In genomic region chr2:86675611-86676015, GRCh38 we compare ENCODE assay signal across 15 cellular contexts. TPM values are rescaled to one million over a fixed set of nuclear protein-coding genes. Genes with fewer than 3 reads are reported as not detected.
DNase-seq lines count a peak whose midpoint lies in the region; ATAC-seq and TF ChIP-seq lines count a peak whose summit lies in the region.
"Had no signal": no experiment of that assay in that cellular context is flagged by ENCODE, and none has a peak within 500 bp of the region (broad histone marks: within the 10 kb centered on the region; RNA-seq: fewer than 3 reads in every experiment).

No MANE protein-coding gene starts in this region.

- H3F3A ChIP-seq in DOHH2 (ENCODE audit: control insufficient read depth, insufficient read depth): no peaks in the 10 kb centered on the region

- no peaks in the 10 kb centered on the region for H3K9me3 ChIP-seq in DOHH2 (ENCODE audit: control insufficient read depth, insufficient read depth, low read length)
- no peaks in the 10 kb centered on the region for H3K9me3 ChIP-seq in left lung
- H3K9me3 ChIP-seq: upper lobe of left lung had no signal

- no peaks in the 10 kb centered on the region for H4K20me1 ChIP-seq in DOHH2 (ENCODE audit: control insufficient read depth, insufficient read depth, low read depth, low read length)
- H4K20me1 ChIP-seq in KMS-11 (ENCODE audit: insufficient read depth): no peaks in the 10 kb centered on the region

- H3K4me1 ChIP-seq in DOHH2 (ENCODE audit: control insufficient read depth, low read length): no peaks in the 10 kb centered on the region
- H3K4me1 ChIP-seq in KMS-11 (ENCODE audit: low read depth, poor library complexity, severe bottlenecking): no peaks in the 10 kb centered on the region
- H3K4me1 ChIP-seq in left lung: peaks cover 0 to 6% of the 10 kb centered on the region in 2 donors

- no peak overlapping the region for H3K27ac Mint-ChIP-seq in WTC11
- H3K27ac Mint-ChIP-seq: activated naive CD8-positive, alpha-beta T cell had no signal

- peak; percentile 71 for ATAC-seq in WTC11
- peak; percentile 30 for ATAC-seq in left lung
- no peak for ATAC-seq in GM18907 (IDR thresholded peaks at IDR 0.05; ENCODE audit: unreplicated experiment)
- ATAC-seq: K562, sciatic nerve had no signal

- H3K9me2 ChIP-seq in DOHH2 (replicated peaks; ENCODE audit: control insufficient read depth, low read length): no peaks in the 10 kb centered on the region

- H3K27ac ChIP-seq in DOHH2 (ENCODE audit: low read depth, low read length) (no peak overlapping the region), KMS-11 (no peak overlapping the region), left lung (no peak overlapping the region)
- H3K27ac ChIP-seq: upper lobe of left lung had no signal

- H3K4me2 ChIP-seq in DOHH2 (ENCODE audit: low read length) (no peak overlapping the region), KMS-11 (no peak overlapping the region)

- H3K9ac ChIP-seq in KMS-11: no peak overlapping the region

- H3K36me3 Mint-ChIP-seq in WTC11: no peaks in the 10 kb centered on the region
- H3K36me3 Mint-ChIP-seq: activated naive CD8-positive, alpha-beta T cell had no signal

- no peaks in the 10 kb centered on the region for H3K27me3 Mint-ChIP-seq in WTC11 (ENCODE audit: low read depth)
- H3K27me3 Mint-ChIP-seq: activated naive CD8-positive, alpha-beta T cell had no signal

- H3K27me3 ChIP-seq in DOHH2 (ENCODE audit: control insufficient read depth, low read length) (no peaks in the 10 kb centered on the region), KMS-11 (ENCODE audit: insufficient read depth, low read depth) (no peaks in the 10 kb centered on the region), left lung (no peaks in the 10 kb centered on the region)
- H3K27me3 ChIP-seq: upper lobe of left lung had no signal

- DNase-seq in WTC11 (ENCODE audit: low spot score): no peak
- no peak for DNase-seq in left lung
- no peak for DNase-seq in activated effector memory CD4-positive, alpha-beta T cell treated with Interleukin-2 at 50 U/mL for 16 hours
- DNase-seq in NCI-H1092 treated with DMSO at 0.1 percent for 48 hours (lab: John Stamatoyannopoulos, UW): no peak
- no peak for DNase-seq in H4 (ENCODE audit: low spot score)
- DNase-seq: activated CD4-positive, alpha-beta T cell treated with anti-CD3 and anti-CD28 coated beads, Interleukin-2, amount 50 U/mL, for 1 hour; head of caudate nucleus; NCI-H2171 treated with DMSO at 0.1 percent for 48 hours; upper lobe of left lung had no signal

- H3K4me3 Mint-ChIP-seq in WTC11: no peak overlapping the region
- H3K4me3 Mint-ChIP-seq: activated naive CD8-positive, alpha-beta T cell had no signal

- H3K79me2 ChIP-seq in DOHH2 (ENCODE audit: control insufficient read depth, low read length): no peaks in the 10 kb centered on the region
- H3K79me2 ChIP-seq in KMS-11 (ENCODE audit: insufficient read depth, low read depth): no peaks in the 10 kb centered on the region

- H3K4me3 ChIP-seq in DOHH2 (ENCODE audit: low read length): no peak overlapping the region
- H3K4me3 ChIP-seq in KMS-11 (IDR thresholded peaks at IDR 0.05; ENCODE audit: insufficient read depth, low read depth, low read length): no peak overlapping the region
- no peak overlapping the region for H3K4me3 ChIP-seq in left lung
- H3K4me3 ChIP-seq: K562, upper lobe of left lung had no signal

- H3K36me3 ChIP-seq in DOHH2 (ENCODE audit: control insufficient read depth, low read length): no peaks in the 10 kb centered on the region
- no peaks in the 10 kb centered on the region for H3K36me3 ChIP-seq in KMS-11 (ENCODE audit: insufficient read depth)
- H3K36me3 ChIP-seq in left lung: no peaks in the 10 kb centered on the region
- H3K36me3 ChIP-seq: upper lobe of left lung had no signal

- intact Hi-C loops in left lung (cut with DNase I): no loop called here

- no peak overlapping the region for H2AFZ ChIP-seq in KMS-11 (ENCODE audit: low read depth)

- peak; percentile 60 for TF ChIP-seq CTCF in DOHH2 (IDR thresholded peaks at IDR 0.05; ENCODE audit: low read depth, low read length, poor library complexity, severe bottlenecking)
- TF ChIP-seq CTCF in KMS-11 (conservative IDR thresholded peaks at IDR 0.05; ENCODE audit: low read depth, low read length): 0 out of 2 replicates have a peak, but pooled peaks have one; percentile 20
- no peak for TF ChIP-seq CTCF in WTC11 (IDR thresholded peaks at IDR 0.05)
- TF ChIP-seq CTCF in left lung (IDR thresholded peaks at IDR 0.05): no peak

- H3K4me1 Mint-ChIP-seq in WTC11: no peaks in the 10 kb centered on the region

- POLR2A ChIA-PET in WTC11 (lab: Charles Lee): no interaction called here

- CTCF ChIA-PET in WTC11 (lab: Charles Lee): interaction anchor here (0.7 to 0.9 kb wide), 2 partner anchors 24 to 157 kb away, joined by 3 read pairs; no protein-coding TSS in a partner anchor

- H3K9me3 Mint-ChIP-seq in WTC11: no peaks in the 10 kb centered on the region

TF ChIP-seq in WTC11, 78 proteins besides CTCF, POLR2A, EP300 and RAD21 (continues in another document):
- TF ChIP-seq, protein P1, sequence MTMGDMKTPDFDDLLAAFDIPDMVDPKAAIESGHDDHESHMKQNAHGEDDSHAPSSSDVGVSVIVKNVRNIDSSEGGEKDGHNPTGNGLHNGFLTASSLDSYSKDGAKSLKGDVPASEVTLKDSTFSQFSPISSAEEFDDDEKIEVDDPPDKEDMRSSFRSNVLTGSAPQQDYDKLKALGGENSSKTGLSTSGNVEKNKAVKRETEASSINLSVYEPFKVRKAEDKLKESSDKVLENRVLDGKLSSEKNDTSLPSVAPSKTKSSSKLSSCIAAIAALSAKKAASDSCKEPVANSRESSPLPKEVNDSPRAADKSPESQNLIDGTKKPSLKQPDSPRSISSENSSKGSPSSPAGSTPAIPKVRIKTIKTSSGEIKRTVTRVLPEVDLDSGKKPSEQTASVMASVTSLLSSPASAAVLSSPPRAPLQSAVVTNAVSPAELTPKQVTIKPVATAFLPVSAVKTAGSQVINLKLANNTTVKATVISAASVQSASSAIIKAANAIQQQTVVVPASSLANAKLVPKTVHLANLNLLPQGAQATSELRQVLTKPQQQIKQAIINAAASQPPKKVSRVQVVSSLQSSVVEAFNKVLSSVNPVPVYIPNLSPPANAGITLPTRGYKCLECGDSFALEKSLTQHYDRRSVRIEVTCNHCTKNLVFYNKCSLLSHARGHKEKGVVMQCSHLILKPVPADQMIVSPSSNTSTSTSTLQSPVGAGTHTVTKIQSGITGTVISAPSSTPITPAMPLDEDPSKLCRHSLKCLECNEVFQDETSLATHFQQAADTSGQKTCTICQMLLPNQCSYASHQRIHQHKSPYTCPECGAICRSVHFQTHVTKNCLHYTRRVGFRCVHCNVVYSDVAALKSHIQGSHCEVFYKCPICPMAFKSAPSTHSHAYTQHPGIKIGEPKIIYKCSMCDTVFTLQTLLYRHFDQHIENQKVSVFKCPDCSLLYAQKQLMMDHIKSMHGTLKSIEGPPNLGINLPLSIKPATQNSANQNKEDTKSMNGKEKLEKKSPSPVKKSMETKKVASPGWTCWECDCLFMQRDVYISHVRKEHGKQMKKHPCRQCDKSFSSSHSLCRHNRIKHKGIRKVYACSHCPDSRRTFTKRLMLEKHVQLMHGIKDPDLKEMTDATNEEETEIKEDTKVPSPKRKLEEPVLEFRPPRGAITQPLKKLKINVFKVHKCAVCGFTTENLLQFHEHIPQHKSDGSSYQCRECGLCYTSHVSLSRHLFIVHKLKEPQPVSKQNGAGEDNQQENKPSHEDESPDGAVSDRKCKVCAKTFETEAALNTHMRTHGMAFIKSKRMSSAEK (CRISPR knock-in tag; IDR thresholded peaks at IDR 0.05; ENCODE audit: borderline replicate concordance): no peak
- no peak for TF ChIP-seq FOXK1 (CRISPR knock-in tag; IDR thresholded peaks at IDR 0.05)
- TF ChIP-seq, protein P2, sequence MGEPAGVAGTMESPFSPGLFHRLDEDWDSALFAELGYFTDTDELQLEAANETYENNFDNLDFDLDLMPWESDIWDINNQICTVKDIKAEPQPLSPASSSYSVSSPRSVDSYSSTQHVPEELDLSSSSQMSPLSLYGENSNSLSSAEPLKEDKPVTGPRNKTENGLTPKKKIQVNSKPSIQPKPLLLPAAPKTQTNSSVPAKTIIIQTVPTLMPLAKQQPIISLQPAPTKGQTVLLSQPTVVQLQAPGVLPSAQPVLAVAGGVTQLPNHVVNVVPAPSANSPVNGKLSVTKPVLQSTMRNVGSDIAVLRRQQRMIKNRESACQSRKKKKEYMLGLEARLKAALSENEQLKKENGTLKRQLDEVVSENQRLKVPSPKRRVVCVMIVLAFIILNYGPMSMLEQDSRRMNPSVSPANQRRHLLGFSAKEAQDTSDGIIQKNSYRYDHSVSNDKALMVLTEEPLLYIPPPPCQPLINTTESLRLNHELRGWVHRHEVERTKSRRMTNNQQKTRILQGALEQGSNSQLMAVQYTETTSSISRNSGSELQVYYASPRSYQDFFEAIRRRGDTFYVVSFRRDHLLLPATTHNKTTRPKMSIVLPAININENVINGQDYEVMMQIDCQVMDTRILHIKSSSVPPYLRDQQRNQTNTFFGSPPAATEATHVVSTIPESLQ (CRISPR knock-in tag; IDR thresholded peaks at IDR 0.05): no peak
- no peak for TF ChIP-seq SOX15 (CRISPR knock-in tag; IDR thresholded peaks at IDR 0.05)

RNA-seq across cellular contexts. Expression of gene RMND5A, which starts 44.5 kb away (rescaled TPM):
- total RNA-seq in WTC11 (2021): 54.4 to 55.4 TPM (median 54.5 TPM) in 3 replicates
- 10 to 100 TPM; 25.4 to 27.8 TPM for total RNA-seq in left lung
- total RNA-seq in H4 (2014; rRNA removed; shearing (Covaris generic)): 19.2 and 23.2 TPM in 2 replicates

RNA-seq across cellular contexts. Expression of gene RNF103, which starts 51.9 kb away (rescaled TPM):
- total RNA-seq in WTC11 (2021): 6.8 to 9.0 TPM (median 8.0 TPM) in 3 replicates
- 10 to 100 TPM; 21.6 to 27.4 TPM for total RNA-seq in left lung
- total RNA-seq in H4 (2014; rRNA removed; shearing (Covaris generic)): 9.0 and 9.4 TPM in 2 replicates

Comparison
In these comparisons a context has a peak if more than half of its experiments do, and no peak if none do; other contexts are left out.
1. CTCF ChIP-seq: peak in DOHH2 (single experiment) and KMS-11 (single experiment); none in WTC11 (single experiment) and left lung (0 of 2).